ENCODE assay signal across 8 cellular contexts in genomic region chr1:29124366-29125236, GRCh38. TPM values are rescaled to one million over a fixed set of nuclear protein-coding genes. Genes with fewer than 3 reads are reported as not detected.
DNase-seq lines count a peak whose midpoint lies in the region; ATAC-seq and TF ChIP-seq lines count a peak whose summit lies in the region.

No MANE protein-coding gene starts in this region.

- peak overlapping the region; percentile 95 to 98 (median 95) for H3K27ac Mint-ChIP-seq in nephron

- no peaks in the 10 kb centered on the region for H3K79me2 ChIP-seq in OCI-LY1 (ENCODE audit: insufficient read depth, low read length)

- ATAC-seq in GM19035 (IDR thresholded peaks at IDR 0.05; ENCODE audit: unreplicated experiment) (no peak), HG02973 (IDR thresholded peaks at IDR 0.05; ENCODE audit: unreplicated experiment) (no peak)

- no peaks in the 10 kb centered on the region for H3F3A ChIP-seq in OCI-LY1 (ENCODE audit: insufficient read depth, low read length)

- no peak for TF ChIP-seq EP300 in suprapubic skin (IDR thresholded peaks at IDR 0.05)

- H3K9me3 Mint-ChIP-seq in nephron, result no peaks in the 10 kb centered on the region

- no peaks in the 10 kb centered on the region for H3K36me3 Mint-ChIP-seq in nephron (ENCODE audit: low read depth)

- H3K9me3 ChIP-seq in OCI-LY1 (ENCODE audit: low read length) (no peaks in the 10 kb centered on the region), suprapubic skin (no peaks in the 10 kb centered on the region)

- no peak overlapping the region for H2AFZ ChIP-seq in OCI-LY1 (ENCODE audit: low read length)

- peak; percentile 58 for DNase-seq in GM04504 (ENCODE audit: low read depth)
- DNase-seq in activated T-helper 1 cell treated with Interleukin-2 at 50 U/mL for 16 hours (ENCODE audit: low read depth), result peak; percentile 23
- peak; percentile 64 for DNase-seq in fibroblast of mammary gland (ENCODE audit: low read depth)
- DNase-seq in suprapubic skin (ENCODE audit: low spot score in 2 of 2), result peak; percentile 91 to 92

- H3K9me2 ChIP-seq in OCI-LY1 (ENCODE audit: low read depth, low read length), result no peaks in the 10 kb centered on the region

- no peak for TF ChIP-seq POLR2A in suprapubic skin (IDR thresholded peaks at IDR 0.05)

- H3K4me3 ChIP-seq in OCI-LY1 (ENCODE audit: low read depth, low read length, poor library complexity, severe bottlenecking), result peak overlapping the region; percentile 63
- H3K4me3 ChIP-seq in fibroblast of mammary gland (ENCODE audit: control insufficient read depth, low read depth, low read length), result peak overlapping the region; percentile 62
- peak overlapping the region; percentile 72 for H3K4me3 ChIP-seq in suprapubic skin

- H3K27me3 Mint-ChIP-seq in nephron (ENCODE audit: low read depth), result peaks cover 45% of the 10 kb centered on the region

- peak overlapping the region; percentile 43 for H3K9ac ChIP-seq in OCI-LY1 (ENCODE audit: low read length)

- peak overlapping the region; percentile 85 to 91 (median 89) for H3K4me3 Mint-ChIP-seq in nephron

- H3K4me1 Mint-ChIP-seq in nephron, result peaks cover 15% of the 10 kb centered on the region

- 53% methylated on average over 9 of the region's 85 CpGs for WGBS in suprapubic skin

- TF ChIP-seq CTCF in OCI-LY1 (IDR thresholded peaks at IDR 0.05; ENCODE audit: low read length), result no peak
- TF ChIP-seq CTCF in fibroblast of mammary gland (conservative IDR thresholded peaks at IDR 0.05; ENCODE audit: control insufficient read depth, insufficient read depth, low read depth, low read length), result no peak
- TF ChIP-seq CTCF in nephron (IDR thresholded peaks at IDR 0.05; ENCODE audit: unreplicated experiment in 3 of 3), result peak; percentile 66 to 72 (median 69)
- peak; percentile 81 to 92 for TF ChIP-seq CTCF in suprapubic skin (IDR thresholded peaks at IDR 0.05)

- H3K4me2 ChIP-seq in OCI-LY1 (ENCODE audit: low read length), result peak overlapping the region; percentile 96

- H3K36me3 ChIP-seq in OCI-LY1 (ENCODE audit: insufficient read depth, low read length), result no peaks in the 10 kb centered on the region
- no peaks in the 10 kb centered on the region for H3K36me3 ChIP-seq in suprapubic skin

- H3K27ac ChIP-seq in OCI-LY1 (ENCODE audit: low read depth, low read length, poor library complexity, severe bottlenecking) (no peak overlapping the region), suprapubic skin (peak overlapping the region; percentile 92)

- H3K27me3 ChIP-seq in OCI-LY1 (ENCODE audit: insufficient read depth, low read length) (peaks cover 7% of the 10 kb centered on the region), suprapubic skin (peaks cover 19% of the 10 kb centered on the region)

- H3K4me1 ChIP-seq in OCI-LY1 (ENCODE audit: insufficient read depth, low read length, severe bottlenecking) (peaks cover 13% of the 10 kb centered on the region), suprapubic skin (peaks cover 43% of the 10 kb centered on the region)

- no peaks in the 10 kb centered on the region for H4K20me1 ChIP-seq in OCI-LY1 (ENCODE audit: insufficient read depth, low read length)

RNA-seq across cellular contexts. Expression of gene TMEM200B, which starts 0.9 kb away (rescaled TPM):
- total RNA-seq in suprapubic skin, result 1 to 10 TPM; 2.5 to 5.7 (median 3.8) TPM

RNA-seq across cellular contexts. Expression of gene SRSF4, which starts 57.1 kb away (rescaled TPM):
- total RNA-seq in suprapubic skin, result 10 to 100 TPM; 45.7 to 86.1 (median 60.5) TPM

Comparison
In these comparisons a context has a peak if more than half of its experiments do, and no peak if none do; other contexts are left out.
1. DNase-seq: peak in every context shown above with its lines; median percentile 92 in suprapubic skin; 64 in fibroblast of mammary gland; 58 in GM04504; 23 in activated T-helper 1 cell treated with Interleukin-2 at 50 U/mL for 16 hours.
2. CTCF ChIP-seq: peak in nephron (3 of 3) and suprapubic skin (2 of 2); none in OCI-LY1 (single experiment) and fibroblast of mammary gland (single experiment).
3. Peak in every context shown above with its lines, with median percentiles within 50 percentile points of each other: H3K4me3 ChIP-seq.